In genomic region chr7:74417419-74417971, GRCh38 we compare ENCODE assay signal across 1 cellular context.
TF ChIP-seq lines count a peak whose summit lies in the region.

No MANE protein-coding gene starts in this region.

TF ChIP-seq in K562, 482 proteins besides CTCF, POLR2A, EP300 and RAD21 (continued from another document):
- TF ChIP-seq ZBTB2 (IDR thresholded peaks at IDR 0.05) (peak; percentile 66; the same call in 1 of the 2 replicates), CBFA2T2 (conservative IDR thresholded peaks at IDR 0.05) (no peak), ZC3H8 (IDR thresholded peaks at IDR 0.05) (no peak), HMBOX1 (IDR thresholded peaks at IDR 0.05) (no peak), XRCC5 (IDR thresholded peaks at IDR 0.05; ENCODE audit: low read depth, low read length) (0 out of 2 replicates have a peak, but pooled peaks have one; percentile 20), ZBTB26 (CRISPR knock-in tag; IDR thresholded peaks at IDR 0.05) (no peak), HOXB6 (CRISPR knock-in tag; IDR thresholded peaks at IDR 0.05; ENCODE audit: borderline replicate concordance) (no peak), MYNN (IDR thresholded peaks at IDR 0.05) (peak; percentile 60; the same call in 1 of the 2 replicates), MYNN (CRISPR knock-in tag; IDR thresholded peaks at IDR 0.05) (no peak), ATF3 (IDR thresholded peaks at IDR 0.05) (no peak), ATF3 (CRISPR knock-in tag; conservative IDR thresholded peaks at IDR 0.05) (no peak), ZNF232 (CRISPR knock-in tag; IDR thresholded peaks at IDR 0.05) (no peak), TFAM (CRISPR knock-in tag; conservative IDR thresholded peaks at IDR 0.05) (no peak), MNT (conservative IDR thresholded peaks at IDR 0.05) (peak in 1 of 2 experiments; percentile 68; a peak in 2 of 4 replicates), SP1 (CRISPR knock-in tag; IDR thresholded peaks at IDR 0.05) (peak; percentile 35; the same call in 1 of the 2 replicates), CBX1 (IDR thresholded peaks at IDR 0.05; ENCODE audit: low read depth) (peak; percentile 42; the same call in 1 of the 2 replicates), TRIM24 (IDR thresholded peaks at IDR 0.05) (no peak), ARID2 (IDR thresholded peaks at IDR 0.05) (peak; percentile 91), ZBTB8A (IDR thresholded peaks at IDR 0.05; ENCODE audit: partially characterized antibody) (no peak), SMARCA4 (IDR thresholded peaks at IDR 0.05) (no peak)
TF ChIP-seq in K562: peak in this region for 46.
